Comparison of ENCODE assay signal across 12 cellular contexts in genomic region chr5:138668451-138668850, GRCh38.
A peak's percentile ranks its signal among the peaks of the same experiment; 100 is the strongest.
DNase-seq lines count a peak whose midpoint lies in the region; ATAC-seq and TF ChIP-seq lines count a peak whose summit lies in the region.
"Had no signal": no experiment of that assay in that cellular context is flagged by ENCODE, and none has a peak within 500 bp of the region (broad histone marks: within the 10 kb centered on the region; RNA-seq: fewer than 3 reads in every experiment).

No MANE protein-coding gene starts in this region.

- H3K36me3 Mint-ChIP-seq in activated CD8-positive, alpha-beta memory T cell treated with anti-CD3 and anti-CD28 coated beads, Interleukin-2, amount 10 ng/mL, durations not matched to agents 7 days and 5 days, result no peaks in the 10 kb centered on the region
- no peaks in the 10 kb centered on the region for H3K36me3 Mint-ChIP-seq in chondrocyte (ENCODE audit: low read depth)

- no peaks in the 10 kb centered on the region for H3K9me3 Mint-ChIP-seq in activated CD8-positive, alpha-beta memory T cell treated with anti-CD3 and anti-CD28 coated beads, Interleukin-2, amount 10 ng/mL, durations not matched to agents 7 days and 5 days (ENCODE audit: low read depth)
- H3K9me3 Mint-ChIP-seq in chondrocyte (ENCODE audit: low read depth), result no peaks in the 10 kb centered on the region

- peaks cover 81% of the 10 kb centered on the region for H3K27me3 Mint-ChIP-seq in activated CD8-positive, alpha-beta memory T cell treated with anti-CD3 and anti-CD28 coated beads, Interleukin-2, amount 10 ng/mL, durations not matched to agents 7 days and 5 days
- no peaks in the 10 kb centered on the region for H3K27me3 Mint-ChIP-seq in chondrocyte (ENCODE audit: low read depth)

- ATAC-seq in activated CD8-positive, alpha-beta memory T cell treated with anti-CD3 and anti-CD28 coated beads, Interleukin-2, amount 10 ng/mL, durations not matched to agents 7 days and 5 days, result peak; percentile 77
- ATAC-seq in heart left ventricle, result peak; percentile 96 to 97 (median 97)

- CTCF ChIA-PET in activated CD8-positive, alpha-beta memory T cell treated with anti-CD3 and anti-CD28 coated beads, Interleukin-2, amount 10 ng/mL, durations not matched to agents 7 days and 5 days (lab: Charles Lee), result interaction anchor here (1.6 kb wide), 1 partner anchor 92 kb away, joined by 4 read pairs; no protein-coding TSS in a partner anchor

- intact Hi-C loops in heart left ventricle (cut with DNase I), result no loop called here

- no peak overlapping the region for H3K4me3 ChIP-seq in heart left ventricle
- H3K4me3 ChIP-seq: esophagus muscularis mucosa, sigmoid colon had no signal

- H3K4me3 Mint-ChIP-seq in activated CD8-positive, alpha-beta memory T cell treated with anti-CD3 and anti-CD28 coated beads, Interleukin-2, amount 10 ng/mL, durations not matched to agents 7 days and 5 days, result no peak overlapping the region
- no peak overlapping the region for H3K4me3 Mint-ChIP-seq in chondrocyte (ENCODE audit: unreplicated experiment)
- H3K4me3 Mint-ChIP-seq: activated T-cell treated with anti-CD3 and anti-CD28 coated beads, Interleukin-2, amount 50 U/mL, for 24 hours had no signal

- DNase-seq in activated CD8-positive, alpha-beta memory T cell treated with anti-CD3 and anti-CD28 coated beads, Interleukin-2, amount 10 ng/mL, durations not matched to agents 7 days and 5 days, result peak; percentile 75
- no peak for DNase-seq in activated CD8-positive, alpha-beta memory T cell treated with anti-CD3 and anti-CD28 coated beads, Interleukin-2, amount 50 U/mL, for 48 hours
- DNase-seq in UCSD-AML1 (lab: John Stamatoyannopoulos, UW; ENCODE audit: unreplicated experiment) (peak; percentile 29), heart left ventricle (peak in 4 of 5 donors; percentile 65 to 88 (median 76)), chondrocyte (ENCODE audit: low spot score) (no peak), cerebellar nuclear complex (lab: John Stamatoyannopoulos, UW) (no peak), NCI-H187 (lab: John Stamatoyannopoulos, UW) (no peak)
- peak; percentile 8 to 16 for DNase-seq in stimulated activated CD8-positive, alpha-beta memory T cell treated with anti-CD3 and anti-CD28 coated beads, Interleukin-7, amount 100 ng/mL, for 48 hours (ENCODE audit: extremely low read depth in 1 of 2, low read depth in 1 of 2)
- DNase-seq: activated T-cell treated with anti-CD3 and anti-CD28 coated beads, Interleukin-2, amount 50 U/mL, for 24 hours; sigmoid colon; T1000 had no signal

- no peaks in the 10 kb centered on the region for H3K9me3 ChIP-seq in heart left ventricle
- H3K9me3 ChIP-seq: esophagus muscularis mucosa, sigmoid colon had no signal

- no peak for TF ChIP-seq POLR2A in heart left ventricle (IDR thresholded peaks at IDR 0.05)

- H3K27ac Mint-ChIP-seq in activated CD8-positive, alpha-beta memory T cell treated with anti-CD3 and anti-CD28 coated beads, Interleukin-2, amount 10 ng/mL, durations not matched to agents 7 days and 5 days, result no peak overlapping the region
- no peak overlapping the region for H3K27ac Mint-ChIP-seq in chondrocyte (ENCODE audit: unreplicated experiment)
- H3K27ac Mint-ChIP-seq: activated T-cell treated with anti-CD3 and anti-CD28 coated beads, Interleukin-2, amount 50 U/mL, for 24 hours had no signal

- peaks cover 0 to 43% (median 16%) of the 10 kb centered on the region in 12 donors for H3K4me1 ChIP-seq in heart left ventricle
- H3K4me1 ChIP-seq: sigmoid colon had no signal

- WGBS in heart left ventricle, 4 donors, result 30 to 41% (median 36%) methylated on average over 5 of the region's 5 CpGs

- H3K36me3 ChIP-seq in heart left ventricle, result no peaks in the 10 kb centered on the region
- H3K36me3 ChIP-seq: esophagus muscularis mucosa, sigmoid colon had no signal

- TF ChIP-seq CTCF in heart left ventricle (IDR thresholded peaks at IDR 0.05), result no peak
- TF ChIP-seq CTCF in chondrocyte (IDR thresholded peaks at IDR 0.05), result no peak

- H3K4me1 Mint-ChIP-seq in activated CD8-positive, alpha-beta memory T cell treated with anti-CD3 and anti-CD28 coated beads, Interleukin-2, amount 10 ng/mL, durations not matched to agents 7 days and 5 days, result peaks cover 21% of the 10 kb centered on the region
- peaks cover 10% of the 10 kb centered on the region for H3K4me1 Mint-ChIP-seq in chondrocyte (ENCODE audit: low read depth)

- H3K27me3 ChIP-seq in heart left ventricle, result peaks cover 0 to 8% (median 0%) of the 10 kb centered on the region in 9 donors
- H3K27me3 ChIP-seq: esophagus muscularis mucosa, sigmoid colon had no signal

- peak overlapping the region; percentile 38 to 98 (median 87) for H3K27ac ChIP-seq in heart left ventricle
- H3K27ac ChIP-seq: esophagus muscularis mucosa, sigmoid colon had no signal

Comparison
In these comparisons a context has a peak if more than half of its experiments do, and no peak if none do; other contexts are left out.
1. DNase-seq: peak in activated CD8-positive, alpha-beta memory T cell treated with anti-CD3 and anti-CD28 coated beads, Interleukin-2, amount 10 ng/mL, durations not matched to agents 7 days and 5 days (single experiment), UCSD-AML1 (single experiment), heart left ventricle (4 of 5) and stimulated activated CD8-positive, alpha-beta memory T cell treated with anti-CD3 and anti-CD28 coated beads, Interleukin-7, amount 100 ng/mL, for 48 hours (2 of 2); none in activated CD8-positive, alpha-beta memory T cell treated with anti-CD3 and anti-CD28 coated beads, Interleukin-2, amount 50 U/mL, for 48 hours (single experiment), chondrocyte (single experiment), cerebellar nuclear complex (0 of 2) and NCI-H187 (0 of 2).